Comparison of ENCODE assay signal across 23 cellular contexts in the genomic region with DNA sequence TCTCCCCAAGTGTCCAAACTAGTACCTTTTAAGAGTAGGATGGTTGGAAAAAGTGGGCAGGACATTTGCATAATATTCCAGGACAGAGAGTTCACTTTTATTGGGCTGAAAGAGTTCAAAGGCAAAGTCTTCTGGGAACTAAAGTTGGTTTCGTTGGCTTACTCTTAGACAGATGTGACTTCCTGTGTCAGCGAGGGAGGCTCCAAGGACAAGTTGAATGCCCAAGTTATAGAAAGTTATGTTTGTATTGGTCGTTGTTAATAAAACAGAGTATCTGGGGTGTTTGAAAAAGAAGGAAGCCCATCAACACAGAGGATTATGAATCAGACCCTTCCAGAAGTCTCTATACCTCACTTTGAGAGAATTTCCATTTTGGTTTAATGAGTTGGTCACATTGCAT.
"Had no signal": no experiment of that assay in that cellular context is flagged by ENCODE, and none has a peak within 500 bp of the region (broad histone marks: within the 10 kb centered on the region; RNA-seq: fewer than 3 reads in every experiment).

No MANE protein-coding gene starts in this region.

- DNase-seq: activated CD4-positive, alpha-beta memory T cell treated with anti-CD3 and anti-CD28 coated beads, Interleukin-2, amount 10 ng/mL, durations not matched to agents 7 days and 5 days; activated CD4-positive, alpha-beta T cell treated with anti-CD3 and anti-CD28 coated beads for 36 hours; activated CD4-positive, alpha-beta T cell treated with anti-CD3 and anti-CD28 coated beads, Interleukin-2, amount 50 U/mL, for 1 hour; activated gamma-delta T cell; activated naive CD4-positive, alpha-beta T cell treated with anti-CD3 and anti-CD28 coated beads for 36 hours; activated naive CD8-positive, alpha-beta T cell treated with anti-CD3 and anti-CD28 coated beads, Interleukin-2, amount 10 ng/mL, durations not matched to agents 7 days and 5 days; activated T-cell treated with anti-CD3 and anti-CD28 coated beads for 4 hours; activated T-cell treated with anti-CD3 and anti-CD28 coated beads, Interleukin-2, amount 50 U/mL, for 48 hours; adrenal gland; anterior cingulate cortex; cerebellar nuclear complex; Karpas-422; NCI-H1105; NCI-H1436; NCI-H1694 treated with DMSO at 0.1 percent for 48 hours; NCI-H2081; NCI-H510A treated with DMSO at 0.1 percent for 48 hours; NCI-H69; PC-9; T-helper 1 cell; WERI-Rb-1 had no signal

- H3K27me3 ChIP-seq: adrenal gland had no signal

- H3K36me3 ChIP-seq: adrenal gland, WERI-Rb-1 had no signal

- H3K4me1 ChIP-seq: adrenal gland had no signal

- H2AFZ ChIP-seq: PC-9 had no signal

- H3K4me2 ChIP-seq: PC-9 had no signal

- H3K9me3 ChIP-seq: adrenal gland had no signal

- H3K27ac ChIP-seq: adrenal gland, PC-9, SK-N-MC, WERI-Rb-1 had no signal

- ATAC-seq: activated CD4-positive, alpha-beta T cell treated with anti-CD3 and anti-CD28 coated beads for 36 hours; activated T-helper 17 cell treated with anti-CD3 and anti-CD28 coated beads, Interleukin-2, amount 50 U/mL, for 72 hours had no signal

- H3K4me3 ChIP-seq: adrenal gland, PC-9, SK-N-MC had no signal
